22 cellular contexts compared by ENCODE assay signal in genomic region chr4:1807258-1807777, GRCh38. TPM values are rescaled to one million over a fixed set of nuclear protein-coding genes. Genes with fewer than 3 reads are reported as not detected.
"Had no signal": no experiment of that assay in that cellular context is flagged by ENCODE, and none has a peak within 500 bp of the region (broad histone marks: within the 10 kb centered on the region; RNA-seq: fewer than 3 reads in every experiment).

No MANE protein-coding gene starts in this region.

- H3K27ac ChIP-seq: breast epithelium, dorsolateral prefrontal cortex, esophagus muscularis mucosa, left lung, neural progenitor cell, tibial artery had no signal

- ATAC-seq: activated T-cell treated with anti-CD3 and anti-CD28 coated beads, Interleukin-2, amount 50 U/mL, for 4 hours; left lung; naive thymus-derived CD8-positive, alpha-beta T cell; stimulated activated naive CD8-positive, alpha-beta T cell treated with anti-CD3 and anti-CD28 coated beads, Interleukin-15, Interleukin-2, amounts not matched to agents 100 U/mL and 50 U/mL, for 24 hours; WTC11 had no signal

- H3K27ac Mint-ChIP-seq: activated naive CD8-positive, alpha-beta T cell treated with anti-CD3 and anti-CD28 coated beads, Interleukin-2, amount 10 ng/mL, durations not matched to agents 7 days and 5 days; activated T-helper 2 cell treated with anti-CD3 and anti-CD28 coated beads, Interferon-gamma antibody, Interleukin-2, Interleukin-4, amounts not matched to agents 10 μg/mL and 5 μg/mL and 100 μg/mL, durations not matched to agents 14 hours and 24 hours and 36 hours; mesothelial cell of epicardium; naive thymus-derived CD8-positive, alpha-beta T cell; neural progenitor cell; progenitor cell of endocrine pancreas; WTC11 had no signal

- H3K36me3 Mint-ChIP-seq: activated naive CD8-positive, alpha-beta T cell treated with anti-CD3 and anti-CD28 coated beads, Interleukin-2, amount 10 ng/mL, durations not matched to agents 7 days and 5 days; neural progenitor cell had no signal

- H3K9me3 ChIP-seq: breast epithelium, esophagus muscularis mucosa, left lung, tibial artery had no signal

- H3K4me2 ChIP-seq: neural progenitor cell had no signal

- DNase-seq: activated CD8-positive, alpha-beta memory T cell treated with anti-CD3 and anti-CD28 coated beads, Interleukin-2, amount 50 U/mL, for 48 hours; activated naive CD4-positive, alpha-beta T cell; activated naive CD8-positive, alpha-beta T cell treated with anti-CD3 and anti-CD28 coated beads, Interleukin-2, amount 10 ng/mL, durations not matched to agents 7 days and 5 days; activated T-cell treated with anti-CD3 and anti-CD28 coated beads, Interleukin-2, amount 50 U/mL, for 4 hours; amniotic stem cell; dorsolateral prefrontal cortex; hippocampal formation; kidney glomerular epithelial cell; left lung; stimulated activated CD4-positive, alpha-beta T cell treated with anti-CD3 and anti-CD28 coated beads, Interleukin-4, amount 100 ng/mL, for 4 hours; stimulated activated naive CD8-positive, alpha-beta T cell treated with anti-CD3 and anti-CD28 coated beads, Interleukin-15, Interleukin-2, amounts not matched to agents 100 U/mL and 50 U/mL, for 24 hours; T1000; tibial artery had no signal

- H3K9me3 Mint-ChIP-seq: activated naive CD8-positive, alpha-beta T cell treated with anti-CD3 and anti-CD28 coated beads, Interleukin-2, amount 10 ng/mL, durations not matched to agents 7 days and 5 days; activated T-cell treated with anti-CD3 and anti-CD28 coated beads, Interleukin-2, amount 50 U/mL, for 4 hours; activated T-helper 2 cell treated with anti-CD3 and anti-CD28 coated beads, Interferon-gamma antibody, Interleukin-2, Interleukin-4, amounts not matched to agents 10 μg/mL and 5 μg/mL and 100 μg/mL, durations not matched to agents 14 hours and 24 hours and 36 hours; central memory CD8-positive, alpha-beta T cell; mesothelial cell of epicardium; naive thymus-derived CD8-positive, alpha-beta T cell; neural progenitor cell; WTC11 had no signal

- H2AFZ ChIP-seq: neural progenitor cell had no signal

- H3K4me1 Mint-ChIP-seq: activated naive CD8-positive, alpha-beta T cell treated with anti-CD3 and anti-CD28 coated beads, Interleukin-2, amount 10 ng/mL, durations not matched to agents 7 days and 5 days; central memory CD8-positive, alpha-beta T cell; mesothelial cell of epicardium; naive thymus-derived CD8-positive, alpha-beta T cell; neural progenitor cell; WTC11 had no signal

- H3K27me3 ChIP-seq: breast epithelium, dorsolateral prefrontal cortex, left lung, neural progenitor cell, tibial artery had no signal

- H3K9ac ChIP-seq: neural progenitor cell had no signal

- H3K36me3 ChIP-seq: breast epithelium, neural progenitor cell had no signal

- H3K4me3 ChIP-seq: breast epithelium, dorsolateral prefrontal cortex, esophagus muscularis mucosa, left lung, neural progenitor cell, tibial artery had no signal

- H3K27me3 Mint-ChIP-seq: activated naive CD8-positive, alpha-beta T cell treated with anti-CD3 and anti-CD28 coated beads, Interleukin-2, amount 10 ng/mL, durations not matched to agents 7 days and 5 days; central memory CD8-positive, alpha-beta T cell; naive thymus-derived CD8-positive, alpha-beta T cell; progenitor cell of endocrine pancreas had no signal

- H3K4me1 ChIP-seq: breast epithelium, esophagus muscularis mucosa, left lung, neural progenitor cell, tibial artery had no signal

- H3K4me3 Mint-ChIP-seq: activated naive CD8-positive, alpha-beta T cell treated with anti-CD3 and anti-CD28 coated beads, Interleukin-2, amount 10 ng/mL, durations not matched to agents 7 days and 5 days; activated T-cell treated with anti-CD3 and anti-CD28 coated beads, Interleukin-2, amount 50 U/mL, for 4 hours; central memory CD8-positive, alpha-beta T cell; mesothelial cell of epicardium; naive thymus-derived CD8-positive, alpha-beta T cell; neural progenitor cell; WTC11 had no signal

RNA-seq across cellular contexts. Expression of gene FGFR3, which starts 14.2 kb away (rescaled TPM):
- total RNA-seq: naive thymus-derived CD8-positive, alpha-beta T cell had no signal
